ENCODE assay signal across 11 cellular contexts in genomic region chr15:31357148-31357547, GRCh38. TPM values are rescaled to one million over a fixed set of nuclear protein-coding genes. Genes with fewer than 3 reads are reported as not detected.
DNase-seq lines count a peak whose midpoint lies in the region; ATAC-seq and TF ChIP-seq lines count a peak whose summit lies in the region.
"Had no signal": no experiment of that assay in that cellular context is flagged by ENCODE, and none has a peak within 500 bp of the region (broad histone marks: within the 10 kb centered on the region; RNA-seq: fewer than 3 reads in every experiment).

No MANE protein-coding gene starts in this region.

- no peak for TF ChIP-seq CTCF in activated CD8-positive, alpha-beta T cell treated with anti-CD3 and anti-CD28 coated beads for 36 hours (IDR thresholded peaks at IDR 0.05)
- no peak for TF ChIP-seq CTCF in lower lobe of right lung (IDR thresholded peaks at IDR 0.05)
- TF ChIP-seq CTCF in uterus (IDR thresholded peaks at IDR 0.05) = no peak

- H3K27me3 Mint-ChIP-seq in activated CD8-positive, alpha-beta T cell treated with anti-CD3 and anti-CD28 coated beads for 36 hours = no peaks in the 10 kb centered on the region

- CTCF ChIA-PET in activated CD8-positive, alpha-beta T cell treated with anti-CD3 and anti-CD28 coated beads for 36 hours (lab: Charles Lee) = interaction anchor here (0.8 to 3.8 kb wide), 12 partner anchors 9 to 147 kb away, joined by 3 to 14 read pairs (median 4); no protein-coding TSS in a partner anchor

- peak overlapping the region; percentile 67 for H3K4me3 Mint-ChIP-seq in activated CD8-positive, alpha-beta T cell treated with anti-CD3 and anti-CD28 coated beads for 36 hours

- H3K9me3 ChIP-seq in lower lobe of right lung = no peaks in the 10 kb centered on the region
- H3K9me3 ChIP-seq in uterus = no peaks in the 10 kb centered on the region

- ATAC-seq in activated CD8-positive, alpha-beta T cell treated with anti-CD3 and anti-CD28 coated beads for 36 hours = no peak
- ATAC-seq in lower lobe of right lung (no peak), HG02610 (IDR thresholded peaks at IDR 0.05; ENCODE audit: unreplicated experiment) (no peak)

- H3K9me3 Mint-ChIP-seq in activated CD8-positive, alpha-beta T cell treated with anti-CD3 and anti-CD28 coated beads for 36 hours = peaks cover 5% of the 10 kb centered on the region

- H3K4me1 ChIP-seq in lower lobe of right lung = peaks cover 100% of the 10 kb centered on the region
- peaks cover 8 to 32% of the 10 kb centered on the region in 2 donors for H3K4me1 ChIP-seq in uterus

- POLR2A ChIA-PET in activated CD8-positive, alpha-beta T cell treated with anti-CD3 and anti-CD28 coated beads for 36 hours (lab: Charles Lee) = interaction anchor here (0.9 to 18.7 kb wide), 11 partner anchors 9 to 126 kb away, joined by 3 to 444 read pairs (median 5); partner anchors contain the start of gene KLF13

- DNase-seq in stimulated activated naive CD4-positive, alpha-beta T cell (lab: John Stamatoyannopoulos, UW) = peak; percentile 17 to 61 (median 44)
- no peak for DNase-seq in stimulated activated naive CD4-positive, alpha-beta T cell treated with Interleukin-2 at 50 U/mL for 16 hours (lab: John Stamatoyannopoulos, UW)
- peak; percentile 64 for DNase-seq in activated CD8-positive, alpha-beta T cell treated with anti-CD3 and anti-CD28 coated beads for 36 hours
- DNase-seq in lower lobe of right lung (peak; percentile 48), foreskin melanocyte (no peak), uterus (no peak)
- DNase-seq in stimulated activated CD4-positive, alpha-beta T cell treated with anti-CD3 and anti-CD28 coated beads, Interleukin-4, amount 100 ng/mL, for 24 hours = no peak
- DNase-seq: cortex of kidney, GOT3, NCI-H187 had no signal

- H3K36me3 Mint-ChIP-seq in activated CD8-positive, alpha-beta T cell treated with anti-CD3 and anti-CD28 coated beads for 36 hours (ENCODE audit: low read depth) = peaks cover 59% of the 10 kb centered on the region

- H3K27ac ChIP-seq in lower lobe of right lung (peak overlapping the region; percentile 93), uterus (no peak overlapping the region)

- H3K4me3 ChIP-seq in lower lobe of right lung (no peak overlapping the region), uterus (no peak overlapping the region)

- peak overlapping the region; percentile 99 for H3K27ac Mint-ChIP-seq in activated CD8-positive, alpha-beta T cell treated with anti-CD3 and anti-CD28 coated beads for 36 hours

- peaks cover 12% of the 10 kb centered on the region for H3K36me3 ChIP-seq in lower lobe of right lung
- no peaks in the 10 kb centered on the region for H3K36me3 ChIP-seq in uterus

- H3K27me3 ChIP-seq in lower lobe of right lung (ENCODE audit: low read depth) = no peaks in the 10 kb centered on the region
- H3K27me3 ChIP-seq in uterus = no peaks in the 10 kb centered on the region

- intact Hi-C loops in activated CD8-positive, alpha-beta T cell treated with anti-CD3 and anti-CD28 coated beads for 36 hours (cut with micrococcal nuclease) = no loop called here
- intact Hi-C loops in lower lobe of right lung (cut with DNase I) (no loop called here), uterus (cut with DNase I; ENCODE audit: low total_unique reads) (no loop called here)

- TF ChIP-seq POLR2A in uterus (IDR thresholded peaks at IDR 0.05) = no peak

- peaks cover 96% of the 10 kb centered on the region for H3K4me1 Mint-ChIP-seq in activated CD8-positive, alpha-beta T cell treated with anti-CD3 and anti-CD28 coated beads for 36 hours (ENCODE audit: low read depth)

RNA-seq across cellular contexts. Expression of gene KLF13, which starts 30.5 kb away (rescaled TPM):
- 100 to 1,000 TPM; 163 to 175 TPM for total RNA-seq in activated CD8-positive, alpha-beta T cell treated with anti-CD3 and anti-CD28 coated beads for 36 hours
- 178 TPM for total RNA-seq in lower lobe of right lung
- 10 to 100 TPM; 20.2 to 58.8 (median 25.7) TPM for total RNA-seq in uterus

Comparison
In these comparisons a context has a peak if more than half of its experiments do, and no peak if none do; other contexts are left out.
1. DNase-seq: peak in stimulated activated naive CD4-positive, alpha-beta T cell (6 of 6), activated CD8-positive, alpha-beta T cell treated with anti-CD3 and anti-CD28 coated beads for 36 hours (single experiment) and lower lobe of right lung (single experiment); none in stimulated activated naive CD4-positive, alpha-beta T cell treated with Interleukin-2 at 50 U/mL for 16 hours (single experiment), foreskin melanocyte (single experiment), uterus (0 of 2) and stimulated activated CD4-positive, alpha-beta T cell treated with anti-CD3 and anti-CD28 coated beads, Interleukin-4, amount 100 ng/mL, for 24 hours (single experiment).